8 cellular contexts compared by ENCODE assay signal in the genomic region with DNA sequence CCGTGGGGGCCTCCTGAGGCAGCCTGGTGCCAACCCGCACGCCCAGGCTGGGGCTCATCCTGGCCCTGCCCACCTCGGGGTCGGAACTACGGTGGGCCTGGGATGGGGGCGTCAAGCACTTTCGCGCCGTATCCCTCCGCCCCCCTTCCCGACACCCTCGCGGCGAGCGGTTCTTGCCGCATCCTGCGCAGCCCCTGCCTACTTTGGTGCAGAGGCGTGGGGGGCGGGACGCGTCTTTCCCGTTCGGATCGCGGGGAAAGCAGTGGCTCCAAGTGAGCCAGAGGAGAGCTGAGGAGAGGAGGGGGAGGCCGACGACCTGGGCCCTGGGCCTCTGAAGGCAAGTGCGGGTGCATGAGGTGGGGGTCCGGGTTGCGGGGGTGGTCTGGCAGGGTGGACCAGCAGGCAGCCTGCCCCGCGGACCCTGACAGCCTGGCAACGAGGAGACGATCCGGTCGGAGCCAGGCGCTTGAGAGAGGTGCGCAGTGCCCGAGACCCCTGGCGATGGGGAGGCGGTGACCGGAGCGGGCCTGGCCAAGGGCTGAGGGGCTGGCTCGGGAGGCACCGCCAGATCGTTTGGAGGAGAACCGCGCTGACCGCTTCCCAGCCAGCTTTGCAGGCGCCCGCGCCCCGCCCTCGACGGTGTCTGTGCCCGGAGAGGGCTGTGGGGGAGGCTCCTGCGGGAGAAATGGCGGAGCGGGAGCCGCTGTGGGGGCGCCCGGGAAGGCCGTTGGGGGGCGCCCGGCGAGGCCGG. TPM values are rescaled to one million over a fixed set of nuclear protein-coding genes. Genes with fewer than 3 reads are reported as not detected.
DNase-seq lines count a peak whose midpoint lies in the region; ATAC-seq, FAIRE-seq and TF ChIP-seq lines count a peak whose summit lies in the region.

Gene GPRASP2, plus strand, starts transcription at position 233 of the 751 bp plus-strand sequence. CDS start 2,422 bp downstream, outside the sequence.

- H3K23ac ChIP-seq in IMR-90 (ENCODE audit: low read depth, low read length), result no peak within 1 kb of the TSS

- TF ChIP-seq CTCF in IMR-90 (conservative IDR thresholded peaks at IDR 0.05; ENCODE audit: low read depth, low read length) (no peak), fibroblast of the aortic adventitia (IDR thresholded peaks at IDR 0.05; ENCODE audit: insufficient read depth, low read length) (no peak), vagina (IDR thresholded peaks at IDR 0.05) (no peak)

- WGBS in IMR-90 (ENCODE audit: extremely low coverage in 2 of 2, insufficient read length in 1 of 2), 2 experiments, result 35% methylated on average over 33 of the region's 68 CpGs; no CpG with 5 or more reads in 1 of the 2 experiments

- H3K56ac ChIP-seq in IMR-90 (ENCODE audit: extremely low read depth, insufficient read depth, low read length), result no peak within 1 kb of the TSS; the same call in 1 of the 2 replicates

- DNase-seq in Daoy (ENCODE audit: low read depth), result peak; percentile 28
- no peak for DNase-seq in IMR-90
- no peak for DNase-seq in activated T-helper 2 cell treated with anti-CD3 and anti-CD28 coated beads, Interferon-gamma antibody, Interleukin-2, Interleukin-4, amounts not matched to agents 10 μg/mL and 5 μg/mL and 100 μg/mL, durations not matched to agents 14 hours and 24 hours and 36 hours (ENCODE audit: low spot score)
- peak; percentile 17 for DNase-seq in fibroblast of the aortic adventitia (ENCODE audit: low read depth)
- DNase-seq in naive thymus-derived CD4-positive, alpha-beta T cell, result peak in 7 of 9 donors; percentile 11 to 32 (median 18)
- DNase-seq in vagina (ENCODE audit: extremely low spot score in 2 of 2), result no peak
- DNase-seq in GM19239 (ENCODE audit: insufficient read length, low spot score), result no peak
- no peak for DNase-seq in hepatic stellate cell (ENCODE audit: low spot score)

- peak within 1 kb of the TSS; percentile 67 for H4K5ac ChIP-seq in IMR-90 (ENCODE audit: low read depth, low read length)

- BruUV-seq in IMR-90 (replicated peaks; lab: Mats Ljungman, UMichigan), result no TSS peak

- H3K9ac ChIP-seq in IMR-90 (ENCODE audit: low read depth, low read length), result peak within 1 kb of the TSS; percentile 82

- no peak within 1 kb of the TSS for H2BK20ac ChIP-seq in IMR-90 (ENCODE audit: low read depth, low read length)

- H2AK9ac ChIP-seq in IMR-90 (replicated peaks; ENCODE audit: low read depth, low read length, poor library complexity), result peak within 1 kb of the TSS; percentile 78

- H3K36me3 ChIP-seq in IMR-90 (ENCODE audit: control insufficient read depth, insufficient read depth, low read length), result no peaks in the 10 kb centered on the region; the same call in 1 of the 2 replicates
- H3K36me3 ChIP-seq in naive thymus-derived CD4-positive, alpha-beta T cell (ENCODE audit: control insufficient read depth in 2 of 3, insufficient read depth in 3 of 3, low read length in 3 of 3), result no peaks in the 10 kb centered on the region
- no peaks in the 10 kb centered on the region for H3K36me3 ChIP-seq in vagina

- POLR2A ChIA-PET in IMR-90 (lab: Charles Lee; ENCODE audit: unreplicated experiment), result no interaction called here
- POLR2A ChIA-PET in naive thymus-derived CD4-positive, alpha-beta T cell (lab: Charles Lee), result no interaction called here

- H4K8ac ChIP-seq in IMR-90 (ENCODE audit: low read depth in 2 of 2, low read length in 2 of 2), result peak within 1 kb of the TSS; percentile 31 to 39; a peak in 2 of 4 replicates

- H3K9me3 Mint-ChIP-seq in activated T-helper 2 cell treated with anti-CD3 and anti-CD28 coated beads, Interferon-gamma antibody, Interleukin-2, Interleukin-4, amounts not matched to agents 10 μg/mL and 5 μg/mL and 100 μg/mL, durations not matched to agents 14 hours and 24 hours and 36 hours, result no peaks in the 10 kb centered on the region
- H3K9me3 Mint-ChIP-seq in naive thymus-derived CD4-positive, alpha-beta T cell, result peaks cover 0 to 1% (median 0%) of the 10 kb centered on the region in 11 donors

- no peaks in the 10 kb centered on the region for H4K20me1 ChIP-seq in IMR-90 (ENCODE audit: insufficient read depth, low read length)

- H3K4me2 ChIP-seq in IMR-90 (ENCODE audit: low read depth, low read length), result peak within 1 kb of the TSS; percentile 87

- H3K4me3 ChIP-seq in IMR-90 (ENCODE audit: insufficient read depth, low read depth, low read length), result peak within 1 kb of the TSS; percentile 86
- H3K4me3 ChIP-seq in fibroblast of the aortic adventitia (ENCODE audit: low read depth, low read length), result peak within 1 kb of the TSS; percentile 71
- H3K4me3 ChIP-seq in naive thymus-derived CD4-positive, alpha-beta T cell (ENCODE audit: low read length), result peak within 1 kb of the TSS; percentile 50
- peak within 1 kb of the TSS; percentile 49 to 62 for H3K4me3 ChIP-seq in vagina

- H3K4me1 ChIP-seq in IMR-90 (ENCODE audit: control insufficient read depth, insufficient read depth, low read length) (no peaks in the 10 kb centered on the region), vagina (no peaks in the 10 kb centered on the region)
- peaks cover 0 to 8% of the 10 kb centered on the region in 2 donors for H3K4me1 ChIP-seq in naive thymus-derived CD4-positive, alpha-beta T cell (ENCODE audit: control insufficient read depth in 2 of 2, insufficient read depth in 2 of 2, low read length in 2 of 2)

- H2AK5ac ChIP-seq in IMR-90 (ENCODE audit: low read depth, low read length), result no peak within 1 kb of the TSS

- peak; percentile 85 for ATAC-seq in IMR-90 (ENCODE audit: low read depth)
- peak; percentile 34 for ATAC-seq in naive thymus-derived CD4-positive, alpha-beta T cell

- peaks cover 21% of the 10 kb centered on the region for H3K27me3 Mint-ChIP-seq in activated T-helper 2 cell treated with anti-CD3 and anti-CD28 coated beads, Interferon-gamma antibody, Interleukin-2, Interleukin-4, amounts not matched to agents 10 μg/mL and 5 μg/mL and 100 μg/mL, durations not matched to agents 14 hours and 24 hours and 36 hours (ENCODE audit: low read depth)
- H3K27me3 Mint-ChIP-seq in naive thymus-derived CD4-positive, alpha-beta T cell, result peaks cover 5 to 32% (median 8%) of the 10 kb centered on the region in 5 donors

- H3K9me1 ChIP-seq in IMR-90 (ENCODE audit: insufficient read depth, low read length), result no peaks in the 10 kb centered on the region; the same call in 1 of the 2 replicates

- peak within 1 kb of the TSS; percentile 15 for H3K4ac ChIP-seq in IMR-90 (ENCODE audit: low read depth, low read length)

- no peak for FAIRE-seq in GM19239 (lab: Jason Lieb, UNC)

- dilution Hi-C loops in IMR-90 (cut with HindIII; ENCODE audit: low sequenced_read_pairs, unreplicated experiment), result no loop called here

- no peak for TF ChIP-seq RAD21 in IMR-90 (IDR thresholded peaks at IDR 0.05; ENCODE audit: low read length)

- H2AFZ ChIP-seq in IMR-90 (replicated peaks; ENCODE audit: low read length, poor library complexity), result peak within 1 kb of the TSS; percentile 94

- H3K4me3 Mint-ChIP-seq in activated T-helper 2 cell treated with anti-CD3 and anti-CD28 coated beads, Interferon-gamma antibody, Interleukin-2, Interleukin-4, amounts not matched to agents 10 μg/mL and 5 μg/mL and 100 μg/mL, durations not matched to agents 14 hours and 24 hours and 36 hours (ENCODE audit: low read depth), result peak within 1 kb of the TSS; percentile 61
- H3K4me3 Mint-ChIP-seq in naive thymus-derived CD4-positive, alpha-beta T cell, result peak within 1 kb of the TSS; percentile 78 to 94 (median 89)

- H3K36me3 Mint-ChIP-seq in activated T-helper 2 cell treated with anti-CD3 and anti-CD28 coated beads, Interferon-gamma antibody, Interleukin-2, Interleukin-4, amounts not matched to agents 10 μg/mL and 5 μg/mL and 100 μg/mL, durations not matched to agents 14 hours and 24 hours and 36 hours (ENCODE audit: low read depth), result no peaks in the 10 kb centered on the region
- H3K36me3 Mint-ChIP-seq in naive thymus-derived CD4-positive, alpha-beta T cell, result no peaks in the 10 kb centered on the region

- no peak within 1 kb of the TSS for H3K27ac Mint-ChIP-seq in activated T-helper 2 cell treated with anti-CD3 and anti-CD28 coated beads, Interferon-gamma antibody, Interleukin-2, Interleukin-4, amounts not matched to agents 10 μg/mL and 5 μg/mL and 100 μg/mL, durations not matched to agents 14 hours and 24 hours and 36 hours
- peak within 1 kb of the TSS in 8 of 9 donors; percentile 31 to 93 (median 53) for H3K27ac Mint-ChIP-seq in naive thymus-derived CD4-positive, alpha-beta T cell

- CTCF ChIA-PET in IMR-90 (lab: Yijun Ruan, JAX), result no interaction called here
- CTCF ChIA-PET in naive thymus-derived CD4-positive, alpha-beta T cell (lab: Charles Lee), result no interaction called here

- H2BK15ac ChIP-seq in IMR-90 (ENCODE audit: low read depth, low read length), result no peak within 1 kb of the TSS

- H3K79me1 ChIP-seq in IMR-90 (ENCODE audit: low read depth in 1 of 2, low read length in 2 of 2), result no peaks in the 10 kb centered on the region; a peak in 1 of 4 replicates

- no peaks in the 10 kb centered on the region for H3K4me1 Mint-ChIP-seq in activated T-helper 2 cell treated with anti-CD3 and anti-CD28 coated beads, Interferon-gamma antibody, Interleukin-2, Interleukin-4, amounts not matched to agents 10 μg/mL and 5 μg/mL and 100 μg/mL, durations not matched to agents 14 hours and 24 hours and 36 hours (ENCODE audit: low read depth)
- peaks cover 5 to 37% (median 25%) of the 10 kb centered on the region in 7 donors for H3K4me1 Mint-ChIP-seq in naive thymus-derived CD4-positive, alpha-beta T cell

- peak within 1 kb of the TSS; percentile 3 for H2BK5ac ChIP-seq in IMR-90 (ENCODE audit: low read depth, low read length, poor library complexity, severe bottlenecking)

- no peak within 1 kb of the TSS for H2BK120ac ChIP-seq in IMR-90 (ENCODE audit: low read depth, low read length)

- H3K18ac ChIP-seq in IMR-90 (ENCODE audit: low read depth, low read length), result peak within 1 kb of the TSS; percentile 61

- H3K27me3 ChIP-seq in IMR-90 (ENCODE audit: control insufficient read depth, insufficient read depth, low read length) (no peaks in the 10 kb centered on the region; the same call in 1 of the 2 replicates), vagina (no peaks in the 10 kb centered on the region)
- no peaks in the 10 kb centered on the region for H3K27me3 ChIP-seq in naive thymus-derived CD4-positive, alpha-beta T cell (ENCODE audit: control insufficient read depth in 2 of 2, insufficient read depth in 2 of 2, low read length in 2 of 2)

- H3K27ac ChIP-seq in IMR-90 (ENCODE audit: insufficient read depth, low read length) (peak within 1 kb of the TSS; percentile 61), vagina (peak within 1 kb of the TSS; percentile 82)
- peak within 1 kb of the TSS; percentile 14 for H3K27ac ChIP-seq in naive thymus-derived CD4-positive, alpha-beta T cell (ENCODE audit: low read depth, low read length)

- H4K91ac ChIP-seq in IMR-90 (ENCODE audit: insufficient read depth, low read depth, low read length), result no peak within 1 kb of the TSS

- TF ChIP-seq POLR2A in IMR-90 (IDR thresholded peaks at IDR 0.05; ENCODE audit: low read depth, low read length) (no peak), vagina (IDR thresholded peaks at IDR 0.05) (no peak)

- in situ Hi-C loops in IMR-90 (cut with MboI; ENCODE audit: low sequenced_read_pairs), result no loop called here

- peak within 1 kb of the TSS; percentile 33; the same call in 1 of the 2 replicates for H3K14ac ChIP-seq in IMR-90 (replicated peaks; ENCODE audit: low read depth, low read length)

- H3K9me3 ChIP-seq in IMR-90 (ENCODE audit: control insufficient read depth, insufficient read depth, low read length) (no peaks in the 10 kb centered on the region), vagina (no peaks in the 10 kb centered on the region)
- no peaks in the 10 kb centered on the region for H3K9me3 ChIP-seq in naive thymus-derived CD4-positive, alpha-beta T cell (ENCODE audit: control insufficient read depth in 2 of 3, low read length in 3 of 3)

- intact Hi-C loops in IMR-90 (cut with micrococcal nuclease) (loop anchor here (10.0 kb wide), 1 partner anchor 198 kb away; the partner anchor contains the start of gene TMSB15A), vagina (cut with DNase I) (no loop called here)
- intact Hi-C loops in activated T-helper 2 cell treated with anti-CD3 and anti-CD28 coated beads, Interferon-gamma antibody, Interleukin-2, Interleukin-4, amounts not matched to agents 10 μg/mL and 5 μg/mL and 100 μg/mL, durations not matched to agents 14 hours and 24 hours and 36 hours (cut with micrococcal nuclease), result no loop called here
- intact Hi-C loops in naive thymus-derived CD4-positive, alpha-beta T cell (cut with micrococcal nuclease), result loop anchor here in 1 of 2 donors (1.0 to 10.0 kb wide), 6 partner anchors 8 to 1304 kb away; partner anchors contain the start of genes ARMCX5, BEX5, GPRASP1 and GPRASP3

RNA-seq across cellular contexts. Expression of gene GPRASP2, which starts in this region (rescaled TPM):
- 12.0 and 17.4 TPM in 2 replicates for total RNA-seq in Daoy (2014; rRNA removed; shearing (Covaris generic))
- total RNA-seq in IMR-90 (2012; rRNA removed), result 23.6 and 24.7 TPM in 2 replicates
- polyA plus RNA-seq in IMR-90 (2012; rRNA removed), result 9.0 and 9.4 TPM in 2 replicates
- 4.3 and 5.1 TPM in 2 replicates for polyA plus RNA-seq in IMR-90 (2012; cell fraction: cytosol; rRNA removed)
- polyA plus RNA-seq in IMR-90 (2012; cell fraction: nucleus; rRNA removed; ENCODE audit: low replicate concordance), result 3.0 and 7.7 TPM in 2 replicates
- 0.23 and 0.32 TPM in 2 replicates for total RNA-seq in activated T-helper 2 cell treated with anti-CD3 and anti-CD28 coated beads, Interferon-gamma antibody, Interleukin-2, Interleukin-4, amounts not matched to agents 10 μg/mL and 5 μg/mL and 100 μg/mL, durations not matched to agents 14 hours and 24 hours and 36 hours
- 13.6 and 18.6 TPM in 2 replicates for total RNA-seq in fibroblast of the aortic adventitia (ENCODE audit: low replicate concordance)
- 1 to 10 TPM in 4 of 5 experiments, under 1 TPM in 1; 0.29 to 5.7 (median 2.1) TPM for total RNA-seq in naive thymus-derived CD4-positive, alpha-beta T cell
- 1 to 10 TPM; 4.4 to 9.3 TPM for polyA plus RNA-seq in naive thymus-derived CD4-positive, alpha-beta T cell
- total RNA-seq in vagina, result 10.8 TPM

Comparison
In these comparisons a context has a peak if more than half of its experiments do, and no peak if none do; other contexts are left out.
1. DNase-seq: peak in Daoy (single experiment), fibroblast of the aortic adventitia (single experiment) and naive thymus-derived CD4-positive, alpha-beta T cell (7 of 9); none in IMR-90 (single experiment), activated T-helper 2 cell treated with anti-CD3 and anti-CD28 coated beads, Interferon-gamma antibody, Interleukin-2, Interleukin-4, amounts not matched to agents 10 μg/mL and 5 μg/mL and 100 μg/mL, durations not matched to agents 14 hours and 24 hours and 36 hours (single experiment), vagina (0 of 2), GM19239 (single experiment) and hepatic stellate cell (single experiment).
2. H3K27ac ChIP-seq: peak in every context shown above with its lines; median percentile 82 in vagina; 61 in IMR-90; 14 in naive thymus-derived CD4-positive, alpha-beta T cell.
3. Peak in every context shown above with its lines, with median percentiles within 50 percentile points of each other: H3K4me3 ChIP-seq.